1 cellular context compared by ENCODE assay signal in genomic region chr7:28572321-28573058, GRCh38.
TF ChIP-seq lines count a peak whose summit lies in the region.

No MANE protein-coding gene starts in this region.

TF ChIP-seq in GM12878, 131 proteins besides CTCF, POLR2A, EP300 and RAD21 (continues in another document):
- TF ChIP-seq BCLAF1 (IDR thresholded peaks at IDR 0.05) (no peak), TCF7 (IDR thresholded peaks at IDR 0.05; ENCODE audit: borderline replicate concordance) (no peak), ELK1 (IDR thresholded peaks at IDR 0.05; ENCODE audit: low read depth, low read length) (no peak), BACH1 (IDR thresholded peaks at IDR 0.05; ENCODE audit: borderline replicate concordance) (no peak), CREB1 (IDR thresholded peaks at IDR 0.05; ENCODE audit: low read depth) (no peak), PRDM15 (CRISPR knock-in tag; IDR thresholded peaks at IDR 0.05) (0 out of 2 replicates have a peak, but pooled peaks have one; percentile 46), ETV6 (conservative IDR thresholded peaks at IDR 0.05 in 1 of 2, IDR thresholded peaks at IDR 0.05 in 1 of 2; ENCODE audit: borderline replicate concordance in 1 of 2, low read depth in 1 of 2) (no peak), SMAD1 (IDR thresholded peaks at IDR 0.05; ENCODE audit: low read depth, partially characterized antibody) (peak; percentile 13), CHD2 (IDR thresholded peaks at IDR 0.05; ENCODE audit: borderline replicate concordance, low read depth, low read length) (no peak), RCOR1 (conservative IDR thresholded peaks at IDR 0.05; ENCODE audit: low read depth, low read length) (no peak), CEBPB (IDR thresholded peaks at IDR 0.05; ENCODE audit: borderline replicate concordance in 1 of 2, low read depth in 2 of 2, low read length in 2 of 2) (no peak), MEF2B (IDR thresholded peaks at IDR 0.05; ENCODE audit: partially characterized antibody, poor library complexity, severe bottlenecking) (peak; percentile 88), KDM1A (IDR thresholded peaks at IDR 0.05; ENCODE audit: borderline replicate concordance) (no peak), YY1 (IDR thresholded peaks at IDR 0.05; ENCODE audit: low read depth, low read length) (peak; percentile 42; the same call in 1 of the 2 replicates), EZH2 (IDR thresholded peaks at IDR 0.05; ENCODE audit: borderline replicate concordance, control insufficient read depth, low read depth, low read length) (no peak), GATAD2B (conservative IDR thresholded peaks at IDR 0.05; ENCODE audit: low read depth) (peak; percentile 21; the same call in 1 of the 2 replicates), IKZF1 (conservative IDR thresholded peaks at IDR 0.05) (peak; percentile 55; the same call in 1 of the 2 replicates), BMI1 (IDR thresholded peaks at IDR 0.05; ENCODE audit: borderline replicate concordance) (peak; percentile 53; the same call in 1 of the 2 replicates), FOXM1 (IDR thresholded peaks at IDR 0.05; ENCODE audit: low read depth, low read length) (0 out of 2 replicates have a peak, but pooled peaks have one; percentile 14), STAT3 (IDR thresholded peaks at IDR 0.05; ENCODE audit: low read depth, low read length) (0 out of 2 replicates have a peak, but pooled peaks have one; percentile 9), LARP7 (IDR thresholded peaks at IDR 0.05) (0 out of 2 replicates have a peak, but pooled peaks have one; percentile 22)
- TF ChIP-seq, protein P1, sequence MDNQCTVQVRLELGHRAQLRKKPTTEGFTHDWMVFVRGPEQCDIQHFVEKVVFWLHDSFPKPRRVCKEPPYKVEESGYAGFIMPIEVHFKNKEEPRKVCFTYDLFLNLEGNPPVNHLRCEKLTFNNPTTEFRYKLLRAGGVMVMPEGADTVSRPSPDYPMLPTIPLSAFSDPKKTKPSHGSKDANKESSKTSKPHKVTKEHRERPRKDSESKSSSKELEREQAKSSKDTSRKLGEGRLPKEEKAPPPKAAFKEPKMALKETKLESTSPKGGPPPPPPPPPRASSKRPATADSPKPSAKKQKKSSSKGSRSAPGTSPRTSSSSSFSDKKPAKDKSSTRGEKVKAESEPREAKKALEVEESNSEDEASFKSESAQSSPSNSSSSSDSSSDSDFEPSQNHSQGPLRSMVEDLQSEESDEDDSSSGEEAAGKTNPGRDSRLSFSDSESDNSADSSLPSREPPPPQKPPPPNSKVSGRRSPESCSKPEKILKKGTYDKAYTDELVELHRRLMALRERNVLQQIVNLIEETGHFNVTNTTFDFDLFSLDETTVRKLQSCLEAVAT (IDR thresholded peaks at IDR 0.05): peak; percentile 48
- TF ChIP-seq, protein P2, sequence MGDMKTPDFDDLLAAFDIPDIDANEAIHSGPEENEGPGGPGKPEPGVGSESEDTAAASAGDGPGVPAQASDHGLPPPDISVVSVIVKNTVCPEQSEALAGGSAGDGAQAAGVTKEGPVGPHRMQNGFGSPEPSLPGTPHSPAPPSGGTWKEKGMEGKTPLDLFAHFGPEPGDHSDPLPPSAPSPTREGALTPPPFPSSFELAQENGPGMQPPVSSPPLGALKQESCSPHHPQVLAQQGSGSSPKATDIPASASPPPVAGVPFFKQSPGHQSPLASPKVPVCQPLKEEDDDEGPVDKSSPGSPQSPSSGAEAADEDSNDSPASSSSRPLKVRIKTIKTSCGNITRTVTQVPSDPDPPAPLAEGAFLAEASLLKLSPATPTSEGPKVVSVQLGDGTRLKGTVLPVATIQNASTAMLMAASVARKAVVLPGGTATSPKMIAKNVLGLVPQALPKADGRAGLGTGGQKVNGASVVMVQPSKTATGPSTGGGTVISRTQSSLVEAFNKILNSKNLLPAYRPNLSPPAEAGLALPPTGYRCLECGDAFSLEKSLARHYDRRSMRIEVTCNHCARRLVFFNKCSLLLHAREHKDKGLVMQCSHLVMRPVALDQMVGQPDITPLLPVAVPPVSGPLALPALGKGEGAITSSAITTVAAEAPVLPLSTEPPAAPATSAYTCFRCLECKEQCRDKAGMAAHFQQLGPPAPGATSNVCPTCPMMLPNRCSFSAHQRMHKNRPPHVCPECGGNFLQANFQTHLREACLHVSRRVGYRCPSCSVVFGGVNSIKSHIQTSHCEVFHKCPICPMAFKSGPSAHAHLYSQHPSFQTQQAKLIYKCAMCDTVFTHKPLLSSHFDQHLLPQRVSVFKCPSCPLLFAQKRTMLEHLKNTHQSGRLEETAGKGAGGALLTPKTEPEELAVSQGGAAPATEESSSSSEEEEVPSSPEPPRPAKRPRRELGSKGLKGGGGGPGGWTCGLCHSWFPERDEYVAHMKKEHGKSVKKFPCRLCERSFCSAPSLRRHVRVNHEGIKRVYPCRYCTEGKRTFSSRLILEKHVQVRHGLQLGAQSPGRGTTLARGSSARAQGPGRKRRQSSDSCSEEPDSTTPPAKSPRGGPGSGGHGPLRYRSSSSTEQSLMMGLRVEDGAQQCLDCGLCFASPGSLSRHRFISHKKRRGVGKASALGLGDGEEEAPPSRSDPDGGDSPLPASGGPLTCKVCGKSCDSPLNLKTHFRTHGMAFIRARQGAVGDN (IDR thresholded peaks at IDR 0.05): 0 out of 2 replicates have a peak, but pooled peaks have one; percentile 5
- TF ChIP-seq, protein P3, sequence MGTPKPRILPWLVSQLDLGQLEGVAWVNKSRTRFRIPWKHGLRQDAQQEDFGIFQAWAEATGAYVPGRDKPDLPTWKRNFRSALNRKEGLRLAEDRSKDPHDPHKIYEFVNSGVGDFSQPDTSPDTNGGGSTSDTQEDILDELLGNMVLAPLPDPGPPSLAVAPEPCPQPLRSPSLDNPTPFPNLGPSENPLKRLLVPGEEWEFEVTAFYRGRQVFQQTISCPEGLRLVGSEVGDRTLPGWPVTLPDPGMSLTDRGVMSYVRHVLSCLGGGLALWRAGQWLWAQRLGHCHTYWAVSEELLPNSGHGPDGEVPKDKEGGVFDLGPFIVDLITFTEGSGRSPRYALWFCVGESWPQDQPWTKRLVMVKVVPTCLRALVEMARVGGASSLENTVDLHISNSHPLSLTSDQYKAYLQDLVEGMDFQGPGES (IDR thresholded peaks at IDR 0.05): no peak
- TF ChIP-seq, protein P4, sequence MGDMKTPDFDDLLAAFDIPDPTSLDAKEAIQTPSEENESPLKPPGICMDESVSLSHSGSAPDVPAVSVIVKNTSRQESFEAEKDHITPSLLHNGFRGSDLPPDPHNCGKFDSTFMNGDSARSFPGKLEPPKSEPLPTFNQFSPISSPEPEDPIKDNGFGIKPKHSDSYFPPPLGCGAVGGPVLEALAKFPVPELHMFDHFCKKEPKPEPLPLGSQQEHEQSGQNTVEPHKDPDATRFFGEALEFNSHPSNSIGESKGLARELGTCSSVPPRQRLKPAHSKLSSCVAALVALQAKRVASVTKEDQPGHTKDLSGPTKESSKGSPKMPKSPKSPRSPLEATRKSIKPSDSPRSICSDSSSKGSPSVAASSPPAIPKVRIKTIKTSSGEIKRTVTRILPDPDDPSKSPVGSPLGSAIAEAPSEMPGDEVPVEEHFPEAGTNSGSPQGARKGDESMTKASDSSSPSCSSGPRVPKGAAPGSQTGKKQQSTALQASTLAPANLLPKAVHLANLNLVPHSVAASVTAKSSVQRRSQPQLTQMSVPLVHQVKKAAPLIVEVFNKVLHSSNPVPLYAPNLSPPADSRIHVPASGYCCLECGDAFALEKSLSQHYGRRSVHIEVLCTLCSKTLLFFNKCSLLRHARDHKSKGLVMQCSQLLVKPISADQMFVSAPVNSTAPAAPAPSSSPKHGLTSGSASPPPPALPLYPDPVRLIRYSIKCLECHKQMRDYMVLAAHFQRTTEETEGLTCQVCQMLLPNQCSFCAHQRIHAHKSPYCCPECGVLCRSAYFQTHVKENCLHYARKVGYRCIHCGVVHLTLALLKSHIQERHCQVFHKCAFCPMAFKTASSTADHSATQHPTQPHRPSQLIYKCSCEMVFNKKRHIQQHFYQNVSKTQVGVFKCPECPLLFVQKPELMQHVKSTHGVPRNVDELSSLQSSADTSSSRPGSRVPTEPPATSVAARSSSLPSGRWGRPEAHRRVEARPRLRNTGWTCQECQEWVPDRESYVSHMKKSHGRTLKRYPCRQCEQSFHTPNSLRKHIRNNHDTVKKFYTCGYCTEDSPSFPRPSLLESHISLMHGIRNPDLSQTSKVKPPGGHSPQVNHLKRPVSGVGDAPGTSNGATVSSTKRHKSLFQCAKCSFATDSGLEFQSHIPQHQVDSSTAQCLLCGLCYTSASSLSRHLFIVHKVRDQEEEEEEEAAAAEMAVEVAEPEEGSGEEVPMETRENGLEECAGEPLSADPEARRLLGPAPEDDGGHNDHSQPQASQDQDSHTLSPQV (IDR thresholded peaks at IDR 0.05): no peak
- TF ChIP-seq, protein P5, sequence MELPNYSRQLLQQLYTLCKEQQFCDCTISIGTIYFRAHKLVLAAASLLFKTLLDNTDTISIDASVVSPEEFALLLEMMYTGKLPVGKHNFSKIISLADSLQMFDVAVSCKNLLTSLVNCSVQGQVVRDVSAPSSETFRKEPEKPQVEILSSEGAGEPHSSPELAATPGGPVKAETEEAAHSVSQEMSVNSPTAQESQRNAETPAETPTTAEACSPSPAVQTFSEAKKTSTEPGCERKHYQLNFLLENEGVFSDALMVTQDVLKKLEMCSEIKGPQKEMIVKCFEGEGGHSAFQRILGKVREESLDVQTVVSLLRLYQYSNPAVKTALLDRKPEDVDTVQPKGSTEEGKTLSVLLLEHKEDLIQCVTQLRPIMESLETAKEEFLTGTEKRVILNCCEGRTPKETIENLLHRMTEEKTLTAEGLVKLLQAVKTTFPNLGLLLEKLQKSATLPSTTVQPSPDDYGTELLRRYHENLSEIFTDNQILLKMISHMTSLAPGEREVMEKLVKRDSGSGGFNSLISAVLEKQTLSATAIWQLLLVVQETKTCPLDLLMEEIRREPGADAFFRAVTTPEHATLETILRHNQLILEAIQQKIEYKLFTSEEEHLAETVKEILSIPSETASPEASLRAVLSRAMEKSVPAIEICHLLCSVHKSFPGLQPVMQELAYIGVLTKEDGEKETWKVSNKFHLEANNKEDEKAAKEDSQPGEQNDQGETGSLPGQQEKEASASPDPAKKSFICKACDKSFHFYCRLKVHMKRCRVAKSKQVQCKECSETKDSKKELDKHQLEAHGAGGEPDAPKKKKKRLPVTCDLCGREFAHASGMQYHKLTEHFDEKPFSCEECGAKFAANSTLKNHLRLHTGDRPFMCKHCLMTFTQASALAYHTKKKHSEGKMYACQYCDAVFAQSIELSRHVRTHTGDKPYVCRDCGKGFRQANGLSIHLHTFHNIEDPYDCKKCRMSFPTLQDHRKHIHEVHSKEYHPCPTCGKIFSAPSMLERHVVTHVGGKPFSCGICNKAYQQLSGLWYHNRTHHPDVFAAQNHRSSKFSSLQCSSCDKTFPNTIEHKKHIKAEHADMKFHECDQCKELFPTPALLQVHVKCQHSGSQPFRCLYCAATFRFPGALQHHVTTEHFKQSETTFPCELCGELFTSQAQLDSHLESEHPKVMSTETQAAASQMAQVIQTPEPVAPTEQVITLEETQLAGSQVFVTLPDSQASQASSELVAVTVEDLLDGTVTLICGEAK (IDR thresholded peaks at IDR 0.05; ENCODE audit: borderline replicate concordance): peak; percentile 61; the same call in 1 of the 2 replicates
